In genomic region chr22:29647954-29648737, GRCh38 we compare ENCODE assay signal across 19 cellular contexts.
"Had no signal": no experiment of that assay in that cellular context is flagged by ENCODE, and none has a peak within 500 bp of the region (broad histone marks: within the 10 kb centered on the region; RNA-seq: fewer than 3 reads in every experiment).

No MANE protein-coding gene starts in this region.

- FAIRE-seq: astrocyte had no signal

- H3K4me1 ChIP-seq: adrenal gland, breast epithelium, lower lobe of right lung, SJSA1, upper lobe of left lung had no signal

- H3K9me3 ChIP-seq: adrenal gland, breast epithelium, esophagus squamous epithelium, lower lobe of right lung, neutrophil, SJSA1, upper lobe of left lung had no signal

- H3K4me3 ChIP-seq: adrenal gland, breast epithelium, esophagus squamous epithelium, lower lobe of right lung, SJSA1, skin epidermis, upper lobe of left lung had no signal

- H3K27ac ChIP-seq: adrenal gland, breast epithelium, esophagus squamous epithelium, lower lobe of right lung, neutrophil, SJSA1, skin epidermis, upper lobe of left lung, VCaP had no signal

- H3K4me1 Mint-ChIP-seq: activated naive CD4-positive, alpha-beta T cell treated with anti-CD3 and anti-CD28 coated beads, Interleukin-2, amount 50 U/mL, for 24 hours; stimulated activated naive CD8-positive, alpha-beta T cell treated with anti-CD3 and anti-CD28 coated beads, Interleukin-15, amount 100 ng/mL, for 72 hours had no signal

- DNase-seq: activated CD4-positive, CD25-positive, alpha-beta regulatory T cell treated with anti-CD3 and anti-CD28 coated beads, Interleukin-2, amount 50 U/mL, for 72 hours; activated effector memory CD4-positive, alpha-beta T cell treated with Interleukin-2 at 50 U/mL for 16 hours; adrenal gland; cortex of kidney; esophagus squamous epithelium; lower lobe of right lung; stimulated activated naive CD8-positive, alpha-beta T cell treated with anti-CD3 and anti-CD28 coated beads, Interleukin-15, amount 100 ng/mL, for 72 hours; SW 1271; T-helper 2 cell; upper lobe of left lung had no signal

- H3K4me3 Mint-ChIP-seq: activated naive CD4-positive, alpha-beta T cell treated with anti-CD3 and anti-CD28 coated beads, Interleukin-2, amount 50 U/mL, for 24 hours; mesothelial cell of epicardium; natural killer cell treated with Interleukin-12 subunit alpha and Interleukin-12 subunit beta and Interleukin-15 and Interleukin-18, amount 100 ng/mL, for 72 hours; stimulated activated naive CD8-positive, alpha-beta T cell treated with anti-CD3 and anti-CD28 coated beads, Interleukin-15, amount 100 ng/mL, for 72 hours had no signal

- H3K9me3 Mint-ChIP-seq: activated naive CD4-positive, alpha-beta T cell treated with anti-CD3 and anti-CD28 coated beads, Interleukin-2, amount 50 U/mL, for 24 hours; mesothelial cell of epicardium; natural killer cell treated with Interleukin-12 subunit alpha and Interleukin-12 subunit beta and Interleukin-15 and Interleukin-18, amount 100 ng/mL, for 72 hours; stimulated activated naive CD8-positive, alpha-beta T cell treated with anti-CD3 and anti-CD28 coated beads, Interleukin-15, amount 100 ng/mL, for 72 hours had no signal

- H3K36me3 ChIP-seq: breast epithelium had no signal

- H3K27me3 ChIP-seq: adrenal gland, breast epithelium, esophagus squamous epithelium, neutrophil, SJSA1, upper lobe of left lung had no signal

- ATAC-seq: lower lobe of right lung; natural killer cell treated with Interleukin-12 subunit alpha and Interleukin-12 subunit beta and Interleukin-15 and Interleukin-18, amount 100 ng/mL, for 72 hours; stimulated activated naive CD8-positive, alpha-beta T cell treated with anti-CD3 and anti-CD28 coated beads, Interleukin-15, amount 100 ng/mL, for 72 hours had no signal

- H3K27ac Mint-ChIP-seq: activated naive CD4-positive, alpha-beta T cell treated with anti-CD3 and anti-CD28 coated beads, Interleukin-2, amount 50 U/mL, for 24 hours had no signal

- H3K27me3 Mint-ChIP-seq: activated naive CD4-positive, alpha-beta T cell treated with anti-CD3 and anti-CD28 coated beads, Interleukin-2, amount 50 U/mL, for 24 hours; natural killer cell treated with Interleukin-12 subunit alpha and Interleukin-12 subunit beta and Interleukin-15 and Interleukin-18, amount 100 ng/mL, for 72 hours; stimulated activated naive CD8-positive, alpha-beta T cell treated with anti-CD3 and anti-CD28 coated beads, Interleukin-15, amount 100 ng/mL, for 72 hours had no signal
